ENCODE assay signal across 26 cellular contexts in genomic region chr22:50119768-50120251, GRCh38. TPM values are rescaled to one million over a fixed set of nuclear protein-coding genes. Genes with fewer than 3 reads are reported as not detected.
DNase-seq lines count a peak whose midpoint lies in the region; ATAC-seq, FAIRE-seq and TF ChIP-seq lines count a peak whose summit lies in the region.
"Had no signal": no experiment of that assay in that cellular context is flagged by ENCODE, and none has a peak within 500 bp of the region (broad histone marks: within the 10 kb centered on the region; RNA-seq: fewer than 3 reads in every experiment).

No MANE protein-coding gene starts in this region.

- CTCF ChIA-PET in A549 (lab: Yijun Ruan, JAX), result interaction anchor here (1.0 kb wide), 1 partner anchor 12 kb away, joined by 3 read pairs; no protein-coding TSS in a partner anchor

- POLR2A ChIA-PET in A549 (lab: Yijun Ruan, JAX), result no interaction called here

- H3K27ac Mint-ChIP-seq in mesothelial cell of epicardium, result peak overlapping the region; percentile 93
- H3K27ac Mint-ChIP-seq: activated naive CD8-positive, alpha-beta T cell; activated T-helper 2 cell treated with anti-CD3 and anti-CD28 coated beads, Interferon-gamma antibody, Interleukin-2, Interleukin-4, amounts not matched to agents 10 μg/mL and 5 μg/mL and 100 μg/mL, durations not matched to agents 14 hours and 24 hours and 36 hours; stimulated activated naive CD8-positive, alpha-beta T cell treated with anti-CD3 and anti-CD28 coated beads, Interleukin-15, Interleukin-2, amounts not matched to agents 100 ng/mL and 50 ng/mL, for 24 hours; T-helper 17 cell had no signal

- H3K4me3 Mint-ChIP-seq in mesothelial cell of epicardium, result no peak overlapping the region
- H3K4me3 Mint-ChIP-seq: activated naive CD8-positive, alpha-beta T cell; immature natural killer cell; stimulated activated naive CD8-positive, alpha-beta T cell treated with anti-CD3 and anti-CD28 coated beads, Interleukin-15, Interleukin-2, amounts not matched to agents 100 ng/mL and 50 ng/mL, for 24 hours; T-helper 17 cell had no signal

- peaks cover 27% of the 10 kb centered on the region for H3K4me1 Mint-ChIP-seq in mesothelial cell of epicardium
- H3K4me1 Mint-ChIP-seq: immature natural killer cell, T-helper 17 cell had no signal

- peaks cover 15% of the 10 kb centered on the region; the same call in 2 of the 3 replicates for H3K9me3 ChIP-seq in A549
- peaks cover 5 to 10% (median 10%) of the 10 kb centered on the region in 4 donors for H3K9me3 ChIP-seq in stomach
- H3K9me3 ChIP-seq: body of pancreas had no signal

- TF ChIP-seq EP300 in A549 (IDR thresholded peaks at IDR 0.05) (no peak), stomach (IDR thresholded peaks at IDR 0.05) (no peak)

- H3K27ac ChIP-seq in A549 (no peak overlapping the region), stomach (no peak overlapping the region)
- H3K27ac ChIP-seq: BLaER1, body of pancreas, SK-N-MC, tibial nerve had no signal

- peaks cover 9% of the 10 kb centered on the region; the same call in 2 of the 3 replicates for H3K4me1 ChIP-seq in A549
- H3K4me1 ChIP-seq in stomach, result peaks cover 0 to 18% (median 4%) of the 10 kb centered on the region in 4 donors
- H3K4me1 ChIP-seq: body of pancreas, tibial nerve had no signal

- TF ChIP-seq POLR2A in A549 (IDR thresholded peaks at IDR 0.05; ENCODE audit: low read length) (no peak), stomach (IDR thresholded peaks at IDR 0.05) (no peak)

- DNase-seq in A549 (ENCODE audit: low read depth in 1 of 2, low spot score in 1 of 2) (no peak), amniotic epithelial cell (ENCODE audit: low read depth) (peak; percentile 64), fibroblast of pulmonary artery (ENCODE audit: low read depth) (peak; percentile 93), mesothelial cell of epicardium (ENCODE audit: low spot score in 2 of 2, unreplicated experiment in 2 of 2) (no peak), NAMALWA (ENCODE audit: low spot score) (no peak), stomach (no peak)
- no peak for DNase-seq in activated CD4-positive, alpha-beta T cell treated with anti-CD3 and anti-CD28 coated beads for 1 hour
- DNase-seq: activated CD4-positive, alpha-beta T cell treated with anti-CD3 and anti-CD28 coated beads for 48 hours; body of pancreas; COR-L47; GOT3; immature natural killer cell; NCI-H1105 treated with DMSO at 0.1 percent for 48 hours; NCI-H526 treated with DMSO at 0.1 percent for 48 hours; RPMI8226; stimulated activated CD4-positive, alpha-beta T cell treated with anti-CD3 and anti-CD28 coated beads, Interleukin-4, amount 100 ng/mL, for 24 hours; T-helper 17 cell had no signal

- TF ChIP-seq RAD21 in A549 (conservative IDR thresholded peaks at IDR 0.05 in 1 of 2, IDR thresholded peaks at IDR 0.05 in 1 of 2), result no peak

- H3K4me2 ChIP-seq in A549, result no peak overlapping the region
- H3K4me2 ChIP-seq: BLaER1 had no signal

- ATAC-seq in A549, result no peak; a peak in 2 of 6 replicates
- no peak for ATAC-seq in HG02588 (IDR thresholded peaks at IDR 0.05; ENCODE audit: unreplicated experiment)
- ATAC-seq: body of pancreas, T-helper 17 cell had no signal

- H3K27me3 Mint-ChIP-seq in mesothelial cell of epicardium (ENCODE audit: low read depth), result no peaks in the 10 kb centered on the region

- peaks cover 3% of the 10 kb centered on the region for H3K36me3 Mint-ChIP-seq in mesothelial cell of epicardium

- no peak for FAIRE-seq in A549 (lab: Jason Lieb, UNC)
- FAIRE-seq: A204.1 had no signal

- no peak overlapping the region for H3K4me3 ChIP-seq in A549
- no peak overlapping the region for H3K4me3 ChIP-seq in fibroblast of pulmonary artery (replicated peaks; ENCODE audit: low read depth, low read length)
- no peak overlapping the region for H3K4me3 ChIP-seq in stomach
- H3K4me3 ChIP-seq: BLaER1, body of pancreas, heart right ventricle, SK-N-MC, tibial nerve had no signal

- H3K36me3 ChIP-seq in stomach, result no peaks in the 10 kb centered on the region
- H3K36me3 ChIP-seq: BLaER1, heart right ventricle, tibial nerve had no signal

- WGBS in A549 (ENCODE audit: missing lambda C conversion rate), result 48% methylated on average over 6 of the region's 6 CpGs
- 29 to 48% (median 30%) methylated on average over 6 of the region's 6 CpGs for WGBS in stomach, 5 donors

- no peak for TF ChIP-seq CTCF in A549 (IDR thresholded peaks at IDR 0.05)
- TF ChIP-seq CTCF in fibroblast of pulmonary artery (IDR thresholded peaks at IDR 0.05; ENCODE audit: low read length, missing control alignments), result no peak
- no peak for TF ChIP-seq CTCF in mesothelial cell of epicardium (IDR thresholded peaks at IDR 0.05; ENCODE audit: unreplicated experiment)
- TF ChIP-seq CTCF in stomach (IDR thresholded peaks at IDR 0.05), result no peak

- peaks cover 13% of the 10 kb centered on the region for H3K9me3 Mint-ChIP-seq in mesothelial cell of epicardium

- intact Hi-C loops in stomach (cut with DNase I; ENCODE audit: low total_unique reads), result no loop called here

- peaks cover 0 to 17% (median 3%) of the 10 kb centered on the region in 3 donors for H3K27me3 ChIP-seq in stomach
- H3K27me3 ChIP-seq: BLaER1, body of pancreas had no signal

TF ChIP-seq in A549, 52 proteins besides CTCF, POLR2A, EP300 and RAD21:
- TF ChIP-seq FOXS1 (CRISPR knock-in tag; IDR thresholded peaks at IDR 0.05) (no peak), MAFK (IDR thresholded peaks at IDR 0.05; ENCODE audit: partially characterized antibody) (peak; percentile 3)

RNA-seq across cellular contexts. Expression of gene MOV10L1, which starts 30.0 kb away (rescaled TPM):
- polyA plus RNA-seq in A549 (2011; rRNA removed) (0.04 TPM in 1 of 2 replicates, not detected in the other), A549 (2017; fragmentation: RNase III; extraction: RNeasy Plus Mini Kit Qiagen cat#74134 plus additional on column Dnase treatment) (0.04 to 0.30 TPM in 2 of 3 replicates, not detected in the other), stomach (under 1 TPM; 0.12 to 0.46 (median 0.40) TPM)
- not detected in 2 replicates for polyA plus RNA-seq in A549 (2012; cell fraction: cytosol; rRNA removed)
- polyA plus RNA-seq in A549 (2012; cell fraction: nucleus; rRNA removed), result 0.05 TPM in 1 of 2 replicates, not detected in the other
- 0.39 TPM in 1 of 2 replicates, not detected in the other for polyA minus RNA-seq in A549 (2011; rRNA and poly(A)+ RNA removed)
- total RNA-seq in mesothelial cell of epicardium (1.7 to 3.5 TPM (median 2.8 TPM) in 3 replicates), stomach (1 to 10 TPM in 2 of 5 donors, not detected in 3; 2.0 to 2.8 TPM)
- total RNA-seq: T-helper 17 cell had no signal

RNA-seq across cellular contexts. Expression of gene MLC1, which starts 34.6 kb away (rescaled TPM):
- polyA plus RNA-seq in A549 (2011; rRNA removed), result not detected in 2 replicates
- 0.01 TPM in 1 of 2 replicates, not detected in the other for polyA plus RNA-seq in A549 (2012; cell fraction: cytosol; rRNA removed)
- not detected in 2 replicates for polyA plus RNA-seq in A549 (2012; cell fraction: nucleus; rRNA removed)
- not detected in 3 replicates for polyA plus RNA-seq in A549 (2017; fragmentation: RNase III; extraction: RNeasy Plus Mini Kit Qiagen cat#74134 plus additional on column Dnase treatment)
- not detected in 2 replicates for polyA minus RNA-seq in A549 (2011; rRNA and poly(A)+ RNA removed)
- 1.8 to 2.1 TPM (median 2.0 TPM) in 3 replicates for total RNA-seq in mesothelial cell of epicardium
- not detected for total RNA-seq in stomach
- not detected for polyA plus RNA-seq in stomach
- total RNA-seq: activated T-helper 2 cell treated with anti-CD3 and anti-CD28 coated beads, Interferon-gamma antibody, Interleukin-2, Interleukin-4, amounts not matched to agents 10 μg/mL and 5 μg/mL and 100 μg/mL, durations not matched to agents 14 hours and 24 hours and 36 hours; body of pancreas; tibial nerve had no signal

RNA-seq across cellular contexts. Expression of gene PANX2, which starts 50.7 kb away (rescaled TPM):
- polyA plus RNA-seq in A549 (2011; rRNA removed), result 1.5 and 1.6 TPM in 2 replicates
- 4.9 and 6.5 TPM in 2 replicates for polyA plus RNA-seq in A549 (2012; cell fraction: cytosol; rRNA removed)
- 13.2 and 16.9 TPM in 2 replicates for polyA plus RNA-seq in A549 (2012; cell fraction: nucleus; rRNA removed)
- 3.9 to 4.4 TPM (median 4.3 TPM) in 3 replicates for polyA plus RNA-seq in A549 (2017; fragmentation: RNase III; extraction: RNeasy Plus Mini Kit Qiagen cat#74134 plus additional on column Dnase treatment)
- 0.33 and 1.4 TPM in 2 replicates for polyA minus RNA-seq in A549 (2011; rRNA and poly(A)+ RNA removed)
- total RNA-seq in mesothelial cell of epicardium, result 6.0 to 7.0 TPM (median 6.4 TPM) in 3 replicates
- total RNA-seq in stomach, result 1 to 10 TPM in 2 of 5 donors, under 1 TPM in 1, not detected in 2; 0.29 to 1.8 (median 1.6) TPM
- 1 to 10 TPM in 1 of 3 donors, under 1 TPM in 1, not detected in 1; 0.25 to 1.1 TPM for polyA plus RNA-seq in stomach

Comparison
In these comparisons a context has a peak if more than half of its experiments do, and no peak if none do; other contexts are left out.
1. DNase-seq: peak in amniotic epithelial cell (single experiment) and fibroblast of pulmonary artery (single experiment); none in A549 (0 of 2), mesothelial cell of epicardium (0 of 2), NAMALWA (single experiment), activated CD4-positive, alpha-beta T cell treated with anti-CD3 and anti-CD28 coated beads for 1 hour (single experiment) and stomach (single experiment).